In the genomic region with DNA sequence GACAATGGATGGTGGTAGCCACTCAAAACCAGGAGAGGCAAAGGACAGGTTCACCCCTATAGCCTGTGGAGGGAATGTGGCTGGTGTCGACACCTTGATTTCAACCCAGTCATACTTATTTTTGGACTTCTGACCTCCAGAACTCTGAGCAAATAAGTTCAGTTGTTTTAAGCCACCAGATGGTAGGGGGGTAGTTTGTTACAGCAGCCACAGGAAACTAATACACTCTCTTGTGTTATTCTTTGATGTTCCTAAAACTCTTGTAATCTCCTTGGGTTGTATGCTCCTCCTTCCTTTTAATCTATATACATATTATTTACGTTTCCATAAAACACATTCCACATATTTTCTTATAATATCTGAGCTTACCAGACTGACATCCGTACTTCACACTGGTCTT, we compare ENCODE assay signal across 3 cellular contexts.
TF ChIP-seq lines count a peak whose summit lies in the region.

No MANE protein-coding gene starts in this region.

TF ChIP-seq in HepG2, 621 proteins besides CTCF, POLR2A, EP300 and RAD21:
- no peak for TF ChIP-seq NR2F2 (IDR thresholded peaks at IDR 0.05; ENCODE audit: borderline replicate concordance, low read depth)
- peak; percentile 96 for TF ChIP-seq ZNF12 (CRISPR knock-in tag; IDR thresholded peaks at IDR 0.05)
- TF ChIP-seq, protein P1, sequence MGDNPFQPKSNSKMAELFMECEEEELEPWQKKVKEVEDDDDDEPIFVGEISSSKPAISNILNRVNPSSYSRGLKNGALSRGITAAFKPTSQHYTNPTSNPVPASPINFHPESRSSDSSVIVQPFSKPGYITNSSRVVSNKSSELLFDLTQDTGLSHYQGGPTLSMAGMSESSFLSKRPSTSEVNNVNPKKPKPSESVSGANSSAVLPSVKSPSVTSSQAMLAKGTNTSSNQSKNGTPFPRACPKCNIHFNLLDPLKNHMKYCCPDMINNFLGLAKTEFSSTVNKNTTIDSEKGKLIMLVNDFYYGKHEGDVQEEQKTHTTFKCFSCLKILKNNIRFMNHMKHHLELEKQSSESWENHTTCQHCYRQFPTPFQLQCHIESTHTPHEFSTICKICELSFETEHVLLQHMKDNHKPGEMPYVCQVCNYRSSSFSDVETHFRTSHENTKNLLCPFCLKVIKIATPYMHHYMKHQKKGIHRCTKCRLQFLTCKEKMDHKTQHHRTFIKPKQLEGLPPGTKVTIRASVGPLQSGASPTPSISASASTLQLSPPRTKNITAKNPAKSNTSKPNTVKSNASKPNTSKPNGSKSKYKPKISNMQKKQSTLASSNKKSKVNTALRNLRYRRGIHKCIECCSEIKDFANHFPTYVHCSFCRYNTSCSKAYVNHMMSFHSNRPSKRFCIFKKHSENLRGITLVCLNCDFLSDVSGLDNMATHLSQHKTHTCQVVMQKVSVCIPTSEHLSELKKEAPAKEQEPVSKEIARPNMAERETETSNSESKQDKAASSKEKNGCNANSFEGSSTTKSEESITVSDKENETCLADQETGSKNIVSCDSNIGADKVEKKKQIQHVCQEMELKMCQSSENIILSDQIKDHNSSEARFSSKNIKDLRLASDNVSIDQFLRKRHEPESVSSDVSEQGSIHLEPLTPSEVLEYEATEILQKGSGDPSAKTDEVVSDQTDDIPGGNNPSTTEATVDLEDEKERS (CRISPR knock-in tag; IDR thresholded peaks at IDR 0.05), result no peak

TF ChIP-seq in HEK293, 187 proteins besides CTCF, POLR2A, EP300 and RAD21:
- TF ChIP-seq SETDB1 (IDR thresholded peaks at IDR 0.05; ENCODE audit: insufficient read length, low read length), result peak; percentile 38
- no peak for TF ChIP-seq ZNF785 (tag by site-specific recombination; IDR thresholded peaks at IDR 0.05)

TF ChIP-seq in K562, 482 proteins besides CTCF, POLR2A, EP300 and RAD21:
- no peak for TF ChIP-seq CBX1 (IDR thresholded peaks at IDR 0.05; ENCODE audit: low read depth)
- no peak for TF ChIP-seq HMG20A (CRISPR knock-in tag; conservative IDR thresholded peaks at IDR 0.05)
- peak; percentile 36; the same call in 1 of the 2 replicates for TF ChIP-seq ZNF12 (CRISPR knock-in tag; IDR thresholded peaks at IDR 0.05)
